23 cellular contexts compared by ENCODE assay signal in genomic region chr10:64369885-64370773, GRCh38.
DNase-seq lines count a peak whose midpoint lies in the region; ATAC-seq, FAIRE-seq and TF ChIP-seq lines count a peak whose summit lies in the region.
"Had no signal": no experiment of that assay in that cellular context is flagged by ENCODE, and none has a peak within 500 bp of the region (broad histone marks: within the 10 kb centered on the region; RNA-seq: fewer than 3 reads in every experiment).

No MANE protein-coding gene starts in this region.

- no peaks in the 10 kb centered on the region for H3K9me3 ChIP-seq in left lung
- H3K9me3 ChIP-seq in small intestine (ENCODE audit: control insufficient read depth, low read depth), result no peaks in the 10 kb centered on the region
- H3K9me3 ChIP-seq: A549 had no signal

- DNase-seq in HuH-7 (ENCODE audit: low spot score) (peak; percentile 6), epithelial cell of proximal tubule (ENCODE audit: low read depth) (peak; percentile 86), left lung (no peak), small intestine (peak; percentile 92), globus pallidus (ENCODE audit: low spot score) (no peak)
- DNase-seq in activated CD4-positive, alpha-beta T cell treated with anti-CD3 and anti-CD28 coated beads for 4 hours, result no peak
- DNase-seq: Calu3; CD4-positive, alpha-beta T cell; DMS53; EL; GOT3; IMR-90; NCI-H1048; NCI-H1436 treated with DMSO at 0.1 percent for 48 hours; NCI-H2029 treated with DMSO at 0.1 percent for 48 hours; NCI-H446 treated with DMSO at 0.1 percent for 48 hours; NCI-H69 had no signal

- no peak for TF ChIP-seq CTCF in epithelial cell of proximal tubule (conservative IDR thresholded peaks at IDR 0.05; ENCODE audit: low read depth, low read length)
- no peak for TF ChIP-seq CTCF in left lung (IDR thresholded peaks at IDR 0.05)

- H3K36me3 ChIP-seq in left lung (no peaks in the 10 kb centered on the region), small intestine (ENCODE audit: control insufficient read depth in 2 of 2, insufficient read depth in 2 of 2, low read length in 2 of 2) (no peaks in the 10 kb centered on the region)

- 14 to 48% (median 26%) methylated on average over 1 of the region's 1 CpG for WGBS in small intestine, 3 donors

- H3K4me3 ChIP-seq in epithelial cell of proximal tubule (ENCODE audit: low read depth, low read length), result peak overlapping the region; percentile 2
- H3K4me3 ChIP-seq in left lung, result no peak overlapping the region
- H3K4me3 ChIP-seq in small intestine (ENCODE audit: low read depth in 1 of 2, low read length in 2 of 2), result no peak overlapping the region
- H3K4me3 ChIP-seq: A549, GM12878 had no signal

- peak; percentile 74 for ATAC-seq in left lung
- ATAC-seq in HG03442 (IDR thresholded peaks at IDR 0.05; ENCODE audit: unreplicated experiment), result no peak
- ATAC-seq: A549, GM12878, Right ventricle myocardium inferior had no signal

- H3K27me3 ChIP-seq in left lung (no peaks in the 10 kb centered on the region), small intestine (ENCODE audit: control insufficient read depth in 2 of 2, insufficient read depth in 2 of 2, low read length in 2 of 2) (no peaks in the 10 kb centered on the region)

- H3K4me1 ChIP-seq in left lung (no peaks in the 10 kb centered on the region), small intestine (ENCODE audit: control insufficient read depth in 2 of 2, insufficient read depth in 1 of 2, low read depth in 1 of 2, low read length in 1 of 2) (peaks cover 0 to 2% of the 10 kb centered on the region in 2 donors)
- H3K4me1 ChIP-seq: A549 had no signal

- intact Hi-C loops in left lung (cut with DNase I), result no loop called here

- peak; percentile 47 for FAIRE-seq in small intestine (lab: Jason Lieb, UNC)
- FAIRE-seq: A549, GM12878, GM19239, RCC 7860 had no signal

- H3K27ac ChIP-seq in left lung (no peak overlapping the region), small intestine (ENCODE audit: low read depth in 1 of 2, low read length in 1 of 2) (no peak overlapping the region)
- H3K27ac ChIP-seq: A549 had no signal

Comparison
In these comparisons a context has a peak if more than half of its experiments do, and no peak if none do; other contexts are left out.
1. DNase-seq: peak in HuH-7 (single experiment), epithelial cell of proximal tubule (single experiment) and small intestine (single experiment); none in left lung (0 of 2), activated CD4-positive, alpha-beta T cell treated with anti-CD3 and anti-CD28 coated beads for 4 hours (0 of 2) and globus pallidus (single experiment).